21 cellular contexts compared by ENCODE assay signal in genomic region chr1:219514728-219515127, GRCh38.
DNase-seq lines count a peak whose midpoint lies in the region; ATAC-seq, FAIRE-seq and TF ChIP-seq lines count a peak whose summit lies in the region.
"Had no signal": no experiment of that assay in that cellular context is flagged by ENCODE, and none has a peak within 500 bp of the region (broad histone marks: within the 10 kb centered on the region; RNA-seq: fewer than 3 reads in every experiment).

No MANE protein-coding gene starts in this region.

- H3K4me1 ChIP-seq in body of pancreas (no peaks in the 10 kb centered on the region), pancreas (no peaks in the 10 kb centered on the region)

- no peak overlapping the region for H3K4me3 ChIP-seq in body of pancreas
- H3K4me3 ChIP-seq in pancreas: no peak overlapping the region
- H3K4me3 ChIP-seq: MG63, SK-N-MC had no signal

- no peaks in the 10 kb centered on the region for H3K36me3 ChIP-seq in body of pancreas (replicated peaks in 1 of 2; ENCODE audit: insufficient read depth in 1 of 2, low read depth in 2 of 2)
- H3K36me3 ChIP-seq in pancreas: no peaks in the 10 kb centered on the region
- H3K36me3 ChIP-seq: MG63 had no signal

- H3K9me3 Mint-ChIP-seq in Calu3 (ENCODE audit: low read depth, unreplicated experiment): no peaks in the 10 kb centered on the region

- no peaks in the 10 kb centered on the region for H3K36me3 Mint-ChIP-seq in Calu3 (ENCODE audit: insufficient read depth, unreplicated experiment)

- no TSS peak for BruUV-seq in Calu3 (replicated peaks; lab: Mats Ljungman, UMichigan)

- no peak overlapping the region for H3K27ac Mint-ChIP-seq in Calu3 (ENCODE audit: unreplicated experiment)
- H3K27ac Mint-ChIP-seq: B cell had no signal

- H3K4me1 Mint-ChIP-seq in Calu3 (ENCODE audit: low read depth, unreplicated experiment): peaks cover 32% of the 10 kb centered on the region
- H3K4me1 Mint-ChIP-seq: B cell had no signal

- H3K27me3 Mint-ChIP-seq in Calu3 (ENCODE audit: unreplicated experiment): no peaks in the 10 kb centered on the region
- H3K27me3 Mint-ChIP-seq: B cell had no signal

- DNase-seq in NCI-H748 (lab: John Stamatoyannopoulos, UW; ENCODE audit: unreplicated experiment) (peak; percentile 8), NCI-H748 treated with DMSO at 0.1 percent for 48 hours (lab: John Stamatoyannopoulos, UW) (no peak), body of pancreas (peak; percentile 14 to 69 (median 26)), pancreas (peak in 1 of 6 donors; percentile 17), NOMO-1 treated with dmso at 0.1 percent for 144 hours (lab: John Stamatoyannopoulos, UW; ENCODE audit: unreplicated experiment) (no peak), Calu3 (no peak)
- DNase-seq: COR-L47; GOT3; MG63; NCI-H1092; NCI-H146; NCI-H2029 treated with DMSO at 0.1 percent for 48 hours; NCI-H2171 treated with DMSO at 0.1 percent for 48 hours; NCI-H446; NCI-H526 treated with DMSO at 0.1 percent for 48 hours; NK-92 treated with Interleukin-12 subunit alpha and Interleukin-12 subunit beta, amount 100 ng/mL, for 24 hours; SHP77 had no signal

- 59 to 63% methylated on average over 3 of the region's 3 CpGs for WGBS in body of pancreas, 2 donors
- WGBS in pancreas, 2 donors: 59 to 64% methylated on average over 3 of the region's 3 CpGs

- CTCF ChIA-PET in Calu3 (lab: Charles Lee): no interaction called here

- ATAC-seq in HG02588 (IDR thresholded peaks at IDR 0.05; ENCODE audit: unreplicated experiment) (peak; percentile 67), body of pancreas (peak; percentile 79), pancreas (peak; percentile 63 to 82 (median 73))

- TF ChIP-seq POLR2A in body of pancreas (IDR thresholded peaks at IDR 0.05): no peak

- no peaks in the 10 kb centered on the region for H3K9me3 ChIP-seq in body of pancreas
- no peaks in the 10 kb centered on the region for H3K9me3 ChIP-seq in pancreas
- H3K9me3 ChIP-seq: MG63 had no signal

- no peak for FAIRE-seq in pancreas (lab: Jason Lieb, UNC)
- FAIRE-seq: RCC 7860 had no signal

- H3K27me3 ChIP-seq in body of pancreas (no peaks in the 10 kb centered on the region), pancreas (no peaks in the 10 kb centered on the region)
- H3K27me3 ChIP-seq: MG63 had no signal

- no peak for TF ChIP-seq CTCF in body of pancreas (IDR thresholded peaks at IDR 0.05)
- TF ChIP-seq CTCF in pancreas (IDR thresholded peaks at IDR 0.05): no peak
- TF ChIP-seq CTCF in Calu3 (IDR thresholded peaks at IDR 0.05; ENCODE audit: unreplicated experiment): no peak

- H3K27ac ChIP-seq in body of pancreas: no peak overlapping the region
- no peak overlapping the region for H3K27ac ChIP-seq in pancreas
- H3K27ac ChIP-seq: SK-N-MC had no signal

- no peak overlapping the region for H3K4me3 Mint-ChIP-seq in Calu3 (ENCODE audit: low read depth, unreplicated experiment)
- H3K4me3 Mint-ChIP-seq: B cell had no signal

- intact Hi-C loops in body of pancreas (cut with DNase I): no loop called here
- intact Hi-C loops in pancreas (cut with DNase I): no loop called here
- intact Hi-C loops in Calu3 (cut with micrococcal nuclease; ENCODE audit: unreplicated experiment): no loop called here

Comparison
In these comparisons a context has a peak if more than half of its experiments do, and no peak if none do; other contexts are left out.
1. DNase-seq: peak in NCI-H748 (single experiment) and body of pancreas (4 of 4); none in NCI-H748 treated with DMSO at 0.1 percent for 48 hours (single experiment), NOMO-1 treated with dmso at 0.1 percent for 144 hours (single experiment) and Calu3 (single experiment).
2. Peak in every context shown above with its lines, with median percentiles within 50 percentile points of each other: ATAC-seq.